ENCODE assay signal across 19 cellular contexts in the genomic region with DNA sequence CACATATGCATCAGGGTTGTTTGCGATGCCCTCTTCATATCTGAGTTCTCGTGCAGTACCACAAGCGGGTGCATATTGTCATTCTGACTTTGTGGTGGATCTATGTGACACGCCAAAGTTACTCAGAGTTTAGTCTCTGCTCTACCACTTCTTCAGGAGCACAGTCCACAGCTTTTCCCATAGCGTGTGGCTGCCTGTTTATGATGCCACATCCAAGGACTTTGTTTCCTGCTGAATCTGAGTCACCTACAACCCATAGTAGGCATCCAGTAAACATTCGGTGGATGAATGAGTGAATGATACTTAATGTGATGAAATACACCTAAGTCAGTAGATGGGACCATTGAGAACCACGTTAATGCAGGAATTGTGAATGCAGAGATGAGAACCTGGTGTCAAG. TPM values are rescaled to one million over a fixed set of nuclear protein-coding genes. Genes with fewer than 3 reads are reported as not detected.
A peak's percentile ranks its signal among the peaks of the same experiment; 100 is the strongest.
DNase-seq lines count a peak whose midpoint lies in the region; ATAC-seq, FAIRE-seq and TF ChIP-seq lines count a peak whose summit lies in the region.
"Had no signal": no experiment of that assay in that cellular context is flagged by ENCODE, and none has a peak within 500 bp of the region (broad histone marks: within the 10 kb centered on the region; RNA-seq: fewer than 3 reads in every experiment).

No MANE protein-coding gene starts in this region.

- no peaks in the 10 kb centered on the region for H3K9me3 ChIP-seq in mucosa of descending colon
- H3K9me3 ChIP-seq in mammary epithelial cell (replicated peaks; ENCODE audit: insufficient read depth, low read length) = no peaks in the 10 kb centered on the region
- H3K9me3 ChIP-seq: HAP-1 had no signal

- no peaks in the 10 kb centered on the region for H3K36me3 ChIP-seq in bronchial epithelial cell (ENCODE audit: control insufficient read depth, insufficient read depth, low read length)
- H3K36me3 ChIP-seq in mucosa of descending colon (ENCODE audit: low read depth) = no peaks in the 10 kb centered on the region
- H3K36me3 ChIP-seq in mammary epithelial cell (ENCODE audit: insufficient read depth, low read length) = no peaks in the 10 kb centered on the region
- H3K36me3 ChIP-seq: HAP-1 had no signal

- dilution Hi-C loops in mammary epithelial cell (cut with HindIII; ENCODE audit: low sequenced_read_pairs) = no loop called here

- H3K4me2 ChIP-seq in mammary epithelial cell (ENCODE audit: insufficient read depth, low read depth, low read length) = no peak overlapping the region

- DNase-seq in bronchial epithelial cell (ENCODE audit: low read depth) (peak; percentile 45), epithelial cell of esophagus (ENCODE audit: low read depth) (peak; percentile 26), mucosa of descending colon (no peak), head of caudate nucleus (no peak), mammary epithelial cell (no peak)
- DNase-seq: C1 segment of cervical spinal cord; Calu3; CD4-positive, alpha-beta memory T cell; COR-L47; DND-41; GOT3; HFFc6 had no signal

- no peak overlapping the region for H3K27ac ChIP-seq in mammary epithelial cell (ENCODE audit: insufficient read depth, low read depth, low read length)

- no peak for FAIRE-seq in bronchial epithelial cell (lab: Jason Lieb, UNC)
- FAIRE-seq: G401.6, GM12892, H54 had no signal

- 73% methylated on average over 7 of the region's 7 CpGs for WGBS in mammary epithelial cell (ENCODE audit: low coverage, missing lambda C conversion rate)

- intact Hi-C loops in mucosa of descending colon (cut with DNase I, micrococcal nuclease) (no loop called here), head of caudate nucleus (cut with DNase I) (no loop called here), mammary epithelial cell (cut with micrococcal nuclease) (no loop called here)

- peak; percentile 75 for ATAC-seq in mucosa of descending colon
- no peak for ATAC-seq in HG03045 (IDR thresholded peaks at IDR 0.05; ENCODE audit: unreplicated experiment)

- H4K20me1 ChIP-seq in mammary epithelial cell (ENCODE audit: insufficient read depth, low read length) = no peaks in the 10 kb centered on the region

- H3K4me3 ChIP-seq in bronchial epithelial cell (ENCODE audit: low read depth, low read length) = no peak overlapping the region
- no peak overlapping the region for H3K4me3 ChIP-seq in epithelial cell of esophagus (ENCODE audit: low read length)
- no peak overlapping the region for H3K4me3 ChIP-seq in mucosa of descending colon
- H3K4me3 ChIP-seq in mammary epithelial cell (replicated peaks in 1 of 3; ENCODE audit: insufficient read depth in 1 of 3, low read depth in 2 of 3, low read length in 3 of 3) = no peak overlapping the region
- H3K4me3 ChIP-seq: HAP-1 had no signal

- TF ChIP-seq CTCF in bronchial epithelial cell (IDR thresholded peaks at IDR 0.05; ENCODE audit: insufficient read depth, low read length, severe bottlenecking) = no peak
- no peak for TF ChIP-seq CTCF in epithelial cell of esophagus (IDR thresholded peaks at IDR 0.05; ENCODE audit: insufficient read depth, low read depth, low read length, missing control alignments)
- no peak for TF ChIP-seq CTCF in mucosa of descending colon (IDR thresholded peaks at IDR 0.05)
- TF ChIP-seq CTCF in mammary epithelial cell (conservative IDR thresholded peaks at IDR 0.05 in 1 of 2, IDR thresholded peaks at IDR 0.05 in 1 of 2; ENCODE audit: extremely low read depth in 1 of 2, insufficient read depth in 1 of 2, low read depth in 1 of 2, low read length in 2 of 2) = no peak

- H3K4me1 ChIP-seq in mucosa of descending colon (ENCODE audit: low read depth) (no peaks in the 10 kb centered on the region), mammary epithelial cell (ENCODE audit: insufficient read depth, low read length) (no peaks in the 10 kb centered on the region)
- H3K4me1 ChIP-seq: HAP-1 had no signal

- in situ Hi-C loops in mammary epithelial cell (cut with MboI; ENCODE audit: low sequenced_read_pairs in 2 of 2) = loop anchor here in 1 of 2 donors (25.0 kb wide), 1 partner anchor 1045 kb away; no protein-coding TSS in a partner anchor

- H2AFZ ChIP-seq in mammary epithelial cell (ENCODE audit: low read depth, low read length) = no peak overlapping the region

- no peaks in the 10 kb centered on the region for H3K27me3 ChIP-seq in bronchial epithelial cell (ENCODE audit: control insufficient read depth, insufficient read depth, low read length)
- H3K27me3 ChIP-seq in mammary epithelial cell (ENCODE audit: insufficient read depth, low read length) = no peaks in the 10 kb centered on the region

- H3K79me2 ChIP-seq in mammary epithelial cell (ENCODE audit: insufficient read depth, low read length) = no peaks in the 10 kb centered on the region

- CTCF ChIA-PET in mammary epithelial cell (lab: Charles Lee; ENCODE audit: low non-redundant PET) = no interaction called here

- BruUV-seq in mammary epithelial cell (replicated peaks; lab: Mats Ljungman, UMichigan) = no TSS peak

- H3K9ac ChIP-seq in mammary epithelial cell (ENCODE audit: insufficient read depth, low read length) = no peak overlapping the region

RNA-seq across cellular contexts. Expression of a gene that starts 15.0 kb away (rescaled TPM):
- total RNA-seq in bronchial epithelial cell = not detected in 2 replicates
- 10 to 100 TPM; 10.9 to 16.2 (median 12.8) TPM for total RNA-seq in mucosa of descending colon
- total RNA-seq in mammary epithelial cell = not detected
- polyA plus RNA-seq in mammary epithelial cell = not detected
- not detected for polyA minus RNA-seq in mammary epithelial cell
- total RNA-seq: A172; A673; CD4-positive, alpha-beta memory T cell; HFFc6 had no signal
- polyA plus RNA-seq: CD4-positive, alpha-beta memory T cell had no signal

Comparison
In these comparisons a context has a peak if more than half of its experiments do, and no peak if none do; other contexts are left out.
1. DNase-seq: peak in bronchial epithelial cell (single experiment) and epithelial cell of esophagus (single experiment); none in mucosa of descending colon (0 of 3), head of caudate nucleus (0 of 42) and mammary epithelial cell (single experiment).
2. RNA of a gene that starts 15.0 kb away (total RNA-seq): 10.9 to 16.2 TPM in mucosa of descending colon; not detected in bronchial epithelial cell and not detected in mammary epithelial cell; every median in the first group is over 10 times any median in the second.